ENCODE assay signal across 11 cellular contexts in the genomic region with DNA sequence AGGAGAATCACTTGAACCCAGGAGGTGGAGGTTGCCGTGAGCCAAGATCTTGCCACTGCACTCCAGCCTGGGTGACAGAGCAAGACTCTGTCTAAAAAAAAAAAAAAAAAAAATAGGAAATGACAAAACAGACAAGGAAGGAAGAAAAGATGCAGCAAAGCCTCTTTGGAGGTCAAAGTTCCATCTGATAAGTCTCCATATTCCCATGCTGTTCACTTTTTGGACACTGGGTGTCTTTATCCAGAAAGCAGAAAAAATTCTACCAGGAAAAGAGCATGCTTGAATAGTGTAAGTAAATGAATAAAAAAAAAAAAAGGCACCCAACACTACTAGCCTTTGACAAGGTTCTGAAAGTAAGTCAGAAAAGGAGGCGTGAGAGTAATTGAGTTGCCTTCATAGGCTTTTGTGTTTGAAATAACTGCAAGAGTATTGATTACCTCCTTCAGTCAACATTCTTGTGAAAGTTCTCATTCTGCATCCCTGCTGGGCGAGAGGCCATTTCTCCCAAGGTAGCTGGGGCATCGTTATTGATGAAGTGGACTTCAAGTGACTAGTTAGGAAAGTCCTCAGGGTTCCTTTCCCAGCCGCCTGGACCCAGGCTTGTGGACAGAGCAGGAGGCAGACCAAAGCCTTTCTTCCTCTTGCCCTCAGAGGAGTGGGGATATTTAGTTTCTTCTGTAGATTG.
A peak's percentile ranks its signal among the peaks of the same experiment; 100 is the strongest.
DNase-seq lines count a peak whose midpoint lies in the region; FAIRE-seq and TF ChIP-seq lines count a peak whose summit lies in the region.
"Had no signal": no experiment of that assay in that cellular context is flagged by ENCODE, and none has a peak within 500 bp of the region (broad histone marks: within the 10 kb centered on the region; RNA-seq: fewer than 3 reads in every experiment).

No MANE protein-coding gene starts in this region.

- no TSS peak for BruUV-seq in OCI-LY7 (replicated peaks; lab: Mats Ljungman, UMichigan)

- POLR2A ChIA-PET in OCI-LY7 (lab: Charles Lee): interaction anchor here (0.7 to 1.0 kb wide), 2 partner anchors 74 to 188 kb away, joined by 3 read pairs; no protein-coding TSS in a partner anchor

- peak; percentile 46 for TF ChIP-seq CTCF in AG10803 (conservative IDR thresholded peaks at IDR 0.05; ENCODE audit: low read length)
- TF ChIP-seq CTCF in astrocyte of the cerebellum (IDR thresholded peaks at IDR 0.05; ENCODE audit: low read depth, low read length, missing control alignments): peak; percentile 32
- TF ChIP-seq CTCF in OCI-LY7 (conservative IDR thresholded peaks at IDR 0.05; ENCODE audit: low read length): no peak; the same call in 1 of the 2 replicates
- TF ChIP-seq CTCF in GM13976 (IDR thresholded peaks at IDR 0.05; ENCODE audit: borderline replicate concordance, control extremely low read depth, extremely low read depth, insufficient read depth, missing control alignments): no peak
- no peak for TF ChIP-seq CTCF in kidney (IDR thresholded peaks at IDR 0.05; ENCODE audit: borderline replicate concordance, extremely low read depth, insufficient read depth)

- H3K4me2 ChIP-seq in OCI-LY7 (ENCODE audit: low read length): no peak overlapping the region

- H2AFZ ChIP-seq in OCI-LY7 (ENCODE audit: low read length): no peak overlapping the region

- FAIRE-seq in kidney (lab: Jason Lieb, UNC): no peak

- H3K79me2 ChIP-seq in OCI-LY7 (ENCODE audit: insufficient read depth, low read depth, low read length): no peaks in the 10 kb centered on the region

- no peaks in the 10 kb centered on the region for H4K20me1 ChIP-seq in OCI-LY7 (ENCODE audit: insufficient read depth, low read length)

- no peaks in the 10 kb centered on the region for H3K9me3 ChIP-seq in OCI-LY7 (ENCODE audit: low read length)
- H3K9me3 ChIP-seq in kidney (ENCODE audit: control insufficient read depth in 1 of 2, low read length in 2 of 2): no peaks in the 10 kb centered on the region
- H3K9me3 ChIP-seq: heart right ventricle had no signal

- DNase-seq in AG10803 (ENCODE audit: low read depth) (peak; percentile 33), astrocyte of the cerebellum (ENCODE audit: low read depth) (peak; percentile 22), medulla oblongata (ENCODE audit: extremely low spot score) (peak; percentile 15), ecto neural progenitor cell (ENCODE audit: low spot score) (no peak), OCI-LY7 (ENCODE audit: low spot score) (no peak), GM13976 (ENCODE audit: low spot score) (no peak), kidney (no peak)
- DNase-seq in Jurkat, Clone E6-1 (ENCODE audit: low read depth, low spot score): peak; percentile 23
- DNase-seq: activated gamma-delta T cell, heart right ventricle, right cardiac atrium had no signal

- intact Hi-C loops in OCI-LY7 (cut with micrococcal nuclease; ENCODE audit: unreplicated experiment): loop anchor here (10.0 kb wide), 1 partner anchor 345 kb away; no protein-coding TSS in a partner anchor
- intact Hi-C loops in kidney (cut with DNase I): no loop called here

- in situ Hi-C loops in astrocyte of the cerebellum (cut with HindIII; ENCODE audit: low sequenced_read_pairs): no loop called here
- in situ Hi-C loops in GM13976 (cut with MboI; ENCODE audit: low sequenced_read_pairs, unreplicated experiment): loop anchor here (10.0 to 25.0 kb wide), 2 partner anchors 155 to 352 kb away; a partner anchor contains a TSS

- H3K9me2 ChIP-seq in OCI-LY7 (ENCODE audit: insufficient read depth, low read length): no peaks in the 10 kb centered on the region

- H3K27ac ChIP-seq in OCI-LY7 (ENCODE audit: low read depth, low read length, poor library complexity, severe bottlenecking): no peak overlapping the region
- H3K27ac ChIP-seq in kidney (ENCODE audit: low read depth in 2 of 2, low read length in 2 of 2): no peak overlapping the region
- H3K27ac ChIP-seq: heart right ventricle had no signal

- no peak overlapping the region for H3K4me3 ChIP-seq in AG10803 (ENCODE audit: low read length)
- H3K4me3 ChIP-seq in Jurkat, Clone E6-1 (ENCODE audit: low read length): no peak overlapping the region
- H3K4me3 ChIP-seq in astrocyte of the cerebellum (ENCODE audit: low read depth, low read length): no peak overlapping the region
- no peak overlapping the region for H3K4me3 ChIP-seq in OCI-LY7 (ENCODE audit: low read depth, low read length, poor library complexity, severe bottlenecking)
- H3K4me3 ChIP-seq in kidney (ENCODE audit: low read length in 2 of 2): no peak overlapping the region
- H3K4me3 ChIP-seq: heart right ventricle had no signal

- no peaks in the 10 kb centered on the region for H3K36me3 ChIP-seq in OCI-LY7 (ENCODE audit: insufficient read depth, low read length)
- H3K36me3 ChIP-seq in kidney (ENCODE audit: control insufficient read depth in 1 of 2, insufficient read depth in 2 of 2, low read length in 2 of 2): no peaks in the 10 kb centered on the region
- H3K36me3 ChIP-seq: heart right ventricle had no signal

- H3K9ac ChIP-seq in kidney (ENCODE audit: low read length in 2 of 2): no peak overlapping the region

- CTCF ChIA-PET in OCI-LY7 (lab: Charles Lee; ENCODE audit: unreplicated experiment): no interaction called here

- H3K4me1 ChIP-seq in OCI-LY7 (ENCODE audit: insufficient read depth, low read length, poor library complexity, severe bottlenecking): peaks cover 6% of the 10 kb centered on the region
- peaks cover 0 to 2% of the 10 kb centered on the region in 2 donors for H3K4me1 ChIP-seq in kidney (ENCODE audit: control insufficient read depth in 1 of 2, insufficient read depth in 1 of 2, low read depth in 1 of 2, low read length in 2 of 2)

Comparison
In these comparisons a context has a peak if more than half of its experiments do, and no peak if none do; other contexts are left out.
1. DNase-seq: peak in AG10803 (single experiment), Jurkat, Clone E6-1 (single experiment), astrocyte of the cerebellum (single experiment) and medulla oblongata (single experiment); none in ecto neural progenitor cell (single experiment), OCI-LY7 (single experiment), GM13976 (single experiment) and kidney (single experiment).
2. CTCF ChIP-seq: peak in AG10803 (single experiment) and astrocyte of the cerebellum (single experiment); none in OCI-LY7 (single experiment), GM13976 (single experiment) and kidney (single experiment).